22 cellular contexts compared by ENCODE assay signal in genomic region chr2:25283921-25284320, GRCh38.
"Had no signal": no experiment of that assay in that cellular context is flagged by ENCODE, and none has a peak within 500 bp of the region (broad histone marks: within the 10 kb centered on the region; RNA-seq: fewer than 3 reads in every experiment).

No MANE protein-coding gene starts in this region.

- H3K36me3 ChIP-seq: brain microvascular endothelial cell, ovary, thyroid gland had no signal

- H3K27me3 ChIP-seq: brain microvascular endothelial cell, dorsolateral prefrontal cortex, left lung, ovary, right lobe of liver, thyroid gland had no signal

- DNase-seq: activated CD4-positive, alpha-beta T cell treated with anti-CD3 and anti-CD28 coated beads for 36 hours; activated CD4-positive, CD25-positive, alpha-beta regulatory T cell; activated CD8-positive, alpha-beta memory T cell treated with anti-CD3 and anti-CD28 coated beads, Interleukin-2, amount 50 U/mL, for 48 hours; activated naive CD8-positive, alpha-beta T cell treated with anti-CD3 and anti-CD28 coated beads, Interleukin-2, amount 10 ng/mL, durations not matched to agents 7 days and 5 days; activated T-cell treated with anti-CD3 and anti-CD28 coated beads, Interleukin-2, amount 50 U/mL, for 48 hours; amniotic stem cell; brain microvascular endothelial cell; dorsolateral prefrontal cortex; effector memory CD4-positive, alpha-beta T cell; kidney glomerular epithelial cell; left lung; lower lobe of right lung; mucosa of descending colon; nephron progenitor cell; ovary; right lobe of liver; stimulated activated CD4-positive, alpha-beta T cell treated with anti-CD3 and anti-CD28 coated beads, Interleukin-2, amount 100 ng/mL, for 48 hours; thyroid gland had no signal

- ATAC-seq: activated CD4-positive, alpha-beta T cell treated with anti-CD3 and anti-CD28 coated beads for 36 hours; left lung; lower lobe of right lung; mucosa of descending colon; right lobe of liver had no signal

- H3K9me3 ChIP-seq: left lung, lower lobe of right lung, mucosa of descending colon, ovary, right lobe of liver, thyroid gland had no signal

- H3K4me3 Mint-ChIP-seq: activated CD4-positive, alpha-beta T cell treated with anti-CD3 and anti-CD28 coated beads for 36 hours; activated naive CD8-positive, alpha-beta T cell treated with anti-CD3 and anti-CD28 coated beads, Interleukin-2, amount 10 ng/mL, durations not matched to agents 7 days and 5 days; nephron progenitor cell; stimulated activated naive CD8-positive, alpha-beta T cell treated with anti-CD3 and anti-CD28 coated beads, Interleukin-15, Interleukin-2, amounts not matched to agents 100 ng/mL and 50 ng/mL, for 24 hours had no signal

- H3K4me3 ChIP-seq: coronary artery, dorsolateral prefrontal cortex, left lung, lower lobe of right lung, mucosa of descending colon, ovary, right lobe of liver, thyroid gland had no signal

- H3K27ac ChIP-seq: brain microvascular endothelial cell, coronary artery, left lung, lower lobe of right lung, ovary, right lobe of liver, thyroid gland had no signal

- H3K27me3 Mint-ChIP-seq: activated CD4-positive, alpha-beta T cell treated with anti-CD3 and anti-CD28 coated beads for 36 hours; activated naive CD8-positive, alpha-beta T cell treated with anti-CD3 and anti-CD28 coated beads, Interleukin-2, amount 10 ng/mL, durations not matched to agents 7 days and 5 days; progenitor cell of endocrine pancreas; stimulated activated naive CD8-positive, alpha-beta T cell treated with anti-CD3 and anti-CD28 coated beads, Interleukin-15, Interleukin-2, amounts not matched to agents 100 ng/mL and 50 ng/mL, for 24 hours had no signal

- H3K9me3 Mint-ChIP-seq: activated naive CD8-positive, alpha-beta T cell treated with anti-CD3 and anti-CD28 coated beads, Interleukin-2, amount 10 ng/mL, durations not matched to agents 7 days and 5 days; activated T-helper 2 cell treated with anti-CD3 and anti-CD28 coated beads, Interferon-gamma antibody, Interleukin-2, Interleukin-4, amounts not matched to agents 10 μg/mL and 5 μg/mL and 100 μg/mL, durations not matched to agents 14 hours and 24 hours and 36 hours; nephron progenitor cell; stimulated activated naive CD8-positive, alpha-beta T cell treated with anti-CD3 and anti-CD28 coated beads, Interleukin-15, Interleukin-2, amounts not matched to agents 100 ng/mL and 50 ng/mL, for 24 hours had no signal

- H3K27ac Mint-ChIP-seq: activated CD4-positive, alpha-beta T cell treated with anti-CD3 and anti-CD28 coated beads for 36 hours; nephron progenitor cell; progenitor cell of endocrine pancreas had no signal
